Comparison of ENCODE assay signal across 1 cellular context in the genomic region with DNA sequence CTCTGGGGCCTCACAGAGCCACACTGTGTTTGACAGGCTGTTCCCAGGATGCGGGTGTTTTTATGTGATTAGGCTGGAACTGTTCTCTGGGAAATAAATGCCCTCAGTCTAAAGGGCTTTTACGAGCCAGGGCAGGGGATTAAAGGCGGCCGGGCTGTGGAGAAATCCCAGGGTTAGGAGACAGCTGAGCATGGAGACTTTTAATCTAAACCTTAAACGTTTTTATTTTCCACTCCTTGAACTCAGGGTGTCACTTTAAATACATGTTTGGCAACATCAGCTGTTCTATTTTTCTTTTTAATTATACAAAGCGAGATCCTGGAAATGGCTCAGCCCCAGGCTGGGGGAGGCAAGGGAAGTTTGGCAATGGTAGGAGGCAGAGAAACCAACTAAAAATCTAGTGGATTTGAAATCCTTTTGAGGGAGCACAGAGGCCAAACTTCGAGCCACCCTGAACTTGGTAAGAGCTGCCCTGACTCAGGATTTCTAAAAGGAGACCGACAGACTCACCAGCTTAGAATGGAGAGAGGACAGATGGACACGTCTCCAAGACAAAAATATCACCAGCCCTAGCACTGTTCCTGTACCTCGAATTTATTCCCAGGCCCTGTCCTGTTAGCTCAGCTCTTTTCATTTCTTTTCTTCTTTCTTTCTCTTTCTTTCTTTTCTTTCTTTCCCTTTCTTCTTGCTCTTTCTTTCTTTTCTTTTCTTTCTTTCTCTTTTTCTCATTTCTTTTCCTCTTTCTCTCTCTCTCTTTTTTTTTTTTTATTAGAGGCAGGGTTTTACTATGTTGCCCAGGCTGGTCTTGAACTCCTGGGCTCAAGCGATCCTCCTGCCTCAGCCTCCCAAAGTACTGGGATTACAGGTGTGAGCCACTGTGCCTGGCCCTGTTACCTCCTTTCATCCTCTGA.
TF ChIP-seq lines count a peak whose summit lies in the region.

No MANE protein-coding gene starts in this region.

TF ChIP-seq in IMR-90, 13 proteins besides CTCF, POLR2A, EP300 and RAD21 (continued from another document):
- no peak for TF ChIP-seq USF2 (IDR thresholded peaks at IDR 0.05; ENCODE audit: low read depth, low read length)
- no peak for TF ChIP-seq CEBPB (IDR thresholded peaks at IDR 0.05; ENCODE audit: low read depth, low read length)
- no peak for TF ChIP-seq RCOR1 (IDR thresholded peaks at IDR 0.05; ENCODE audit: insufficient replicate concordance, low read length)
- no peak for TF ChIP-seq MXI1 (IDR thresholded peaks at IDR 0.05; ENCODE audit: borderline replicate concordance, low read depth, low read length)
- TF ChIP-seq MAZ (IDR thresholded peaks at IDR 0.05; ENCODE audit: borderline replicate concordance, low read depth, low read length): no peak
- no peak for TF ChIP-seq BHLHE40 (IDR thresholded peaks at IDR 0.05; ENCODE audit: low read depth, low read length)
- TF ChIP-seq MAFK (IDR thresholded peaks at IDR 0.05; ENCODE audit: low read depth, low read length): no peak
- TF ChIP-seq RFX5 (IDR thresholded peaks at IDR 0.05; ENCODE audit: low read depth, low read length): no peak
- TF ChIP-seq, protein P1, sequence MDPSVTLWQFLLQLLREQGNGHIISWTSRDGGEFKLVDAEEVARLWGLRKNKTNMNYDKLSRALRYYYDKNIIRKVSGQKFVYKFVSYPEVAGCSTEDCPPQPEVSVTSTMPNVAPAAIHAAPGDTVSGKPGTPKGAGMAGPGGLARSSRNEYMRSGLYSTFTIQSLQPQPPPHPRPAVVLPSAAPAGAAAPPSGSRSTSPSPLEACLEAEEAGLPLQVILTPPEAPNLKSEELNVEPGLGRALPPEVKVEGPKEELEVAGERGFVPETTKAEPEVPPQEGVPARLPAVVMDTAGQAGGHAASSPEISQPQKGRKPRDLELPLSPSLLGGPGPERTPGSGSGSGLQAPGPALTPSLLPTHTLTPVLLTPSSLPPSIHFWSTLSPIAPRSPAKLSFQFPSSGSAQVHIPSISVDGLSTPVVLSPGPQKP (IDR thresholded peaks at IDR 0.05; ENCODE audit: borderline replicate concordance, low read depth, low read length): no peak
TF ChIP-seq in IMR-90: peak in this region for 0.
